In genomic region chr1:176206961-176207902, GRCh38 we compare ENCODE assay signal across 1 cellular context.
TF ChIP-seq lines count a peak whose summit lies in the region.

Gene COP1 (minus strand): TSS chr1:176207286. CDS start chr1:176206978, 308 bp downstream.

TF ChIP-seq in HepG2, 621 proteins besides CTCF, POLR2A, EP300 and RAD21 (continued from another document and continues in another):
- TF ChIP-seq PHF20 (CRISPR knock-in tag; IDR thresholded peaks at IDR 0.05) (peak; percentile 84), IKZF1 (IDR thresholded peaks at IDR 0.05) (no peak), AHDC1 (CRISPR knock-in tag; IDR thresholded peaks at IDR 0.05; ENCODE audit: borderline replicate concordance) (peak; percentile 64; the same call in 1 of the 2 replicates), HINFP (CRISPR knock-in tag; IDR thresholded peaks at IDR 0.05; ENCODE audit: low read depth) (peak; percentile 87; the same call in 1 of the 2 replicates), SP2 (CRISPR knock-in tag; IDR thresholded peaks at IDR 0.05) (peak; percentile 86), ATF7-NPFF (CRISPR knock-in tag; IDR thresholded peaks at IDR 0.05; ENCODE audit: low read depth) (peak; percentile 91), ZNF263 (CRISPR knock-in tag; IDR thresholded peaks at IDR 0.05) (peak; percentile 25; the same call in 1 of the 2 replicates), ZNF619 (CRISPR knock-in tag; IDR thresholded peaks at IDR 0.05) (peak; percentile 25; the same call in 1 of the 2 replicates), NKX3-1 (CRISPR knock-in tag; IDR thresholded peaks at IDR 0.05) (no peak), ZMYM4 (CRISPR knock-in tag; IDR thresholded peaks at IDR 0.05) (peak; percentile 80; the same call in 1 of the 2 replicates), CENPBD1 (CRISPR knock-in tag; IDR thresholded peaks at IDR 0.05; ENCODE audit: borderline replicate concordance, low read depth) (no peak), ZNF280D (CRISPR knock-in tag; IDR thresholded peaks at IDR 0.05) (peak; percentile 68; the same call in 1 of the 2 replicates), ARNT2 (CRISPR knock-in tag; IDR thresholded peaks at IDR 0.05; ENCODE audit: low read depth) (peak; percentile 67), NR1H2 (CRISPR knock-in tag; IDR thresholded peaks at IDR 0.05; ENCODE audit: borderline replicate concordance, low read depth) (no peak), TSC22D2 (CRISPR knock-in tag; IDR thresholded peaks at IDR 0.05; ENCODE audit: borderline replicate concordance) (no peak), ZNF773 (CRISPR knock-in tag; IDR thresholded peaks at IDR 0.05; ENCODE audit: borderline replicate concordance) (peak; percentile 78; the same call in 1 of the 2 replicates), SMAD3 (CRISPR knock-in tag; IDR thresholded peaks at IDR 0.05) (peak; percentile 56; the same call in 1 of the 2 replicates), TAF15 (IDR thresholded peaks at IDR 0.05; ENCODE audit: low read depth, low read length, poor library complexity, severe bottlenecking) (peak; percentile 24), MED8 (CRISPR knock-in tag; IDR thresholded peaks at IDR 0.05; ENCODE audit: insufficient replicate concordance) (no peak), THYN1 (CRISPR knock-in tag; IDR thresholded peaks at IDR 0.05; ENCODE audit: borderline replicate concordance, low read depth) (no peak), ZNF546 (CRISPR knock-in tag; conservative IDR thresholded peaks at IDR 0.05) (no peak), ZNF709 (CRISPR knock-in tag; IDR thresholded peaks at IDR 0.05) (peak; percentile 77)
- TF ChIP-seq, protein P1, sequence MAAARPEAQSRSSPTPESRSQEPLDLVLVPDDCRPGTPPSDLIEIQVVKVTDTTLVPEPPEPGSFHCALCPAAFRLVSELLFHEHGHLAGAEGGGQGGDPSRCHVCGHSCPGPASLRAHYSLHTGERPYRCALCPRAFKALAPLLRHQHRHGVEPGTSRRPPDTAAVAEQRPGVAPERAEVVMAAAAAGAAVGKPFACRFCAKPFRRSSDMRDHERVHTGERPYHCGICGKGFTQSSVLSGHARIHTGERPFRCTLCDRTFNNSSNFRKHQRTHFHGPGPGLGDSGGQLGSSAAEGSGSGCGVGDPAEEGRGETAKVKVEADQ (CRISPR knock-in tag; IDR thresholded peaks at IDR 0.05; ENCODE audit: borderline replicate concordance), result peak; percentile 73; the same call in 1 of the 2 replicates
- TF ChIP-seq, protein P2, sequence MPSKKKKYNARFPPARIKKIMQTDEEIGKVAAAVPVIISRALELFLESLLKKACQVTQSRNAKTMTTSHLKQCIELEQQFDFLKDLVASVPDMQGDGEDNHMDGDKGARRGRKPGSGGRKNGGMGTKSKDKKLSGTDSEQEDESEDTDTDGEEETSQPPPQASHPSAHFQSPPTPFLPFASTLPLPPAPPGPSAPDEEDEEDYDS (CRISPR knock-in tag; IDR thresholded peaks at IDR 0.05), result 0 out of 2 replicates have a peak, but pooled peaks have one; percentile 31
- TF ChIP-seq, protein P3, sequence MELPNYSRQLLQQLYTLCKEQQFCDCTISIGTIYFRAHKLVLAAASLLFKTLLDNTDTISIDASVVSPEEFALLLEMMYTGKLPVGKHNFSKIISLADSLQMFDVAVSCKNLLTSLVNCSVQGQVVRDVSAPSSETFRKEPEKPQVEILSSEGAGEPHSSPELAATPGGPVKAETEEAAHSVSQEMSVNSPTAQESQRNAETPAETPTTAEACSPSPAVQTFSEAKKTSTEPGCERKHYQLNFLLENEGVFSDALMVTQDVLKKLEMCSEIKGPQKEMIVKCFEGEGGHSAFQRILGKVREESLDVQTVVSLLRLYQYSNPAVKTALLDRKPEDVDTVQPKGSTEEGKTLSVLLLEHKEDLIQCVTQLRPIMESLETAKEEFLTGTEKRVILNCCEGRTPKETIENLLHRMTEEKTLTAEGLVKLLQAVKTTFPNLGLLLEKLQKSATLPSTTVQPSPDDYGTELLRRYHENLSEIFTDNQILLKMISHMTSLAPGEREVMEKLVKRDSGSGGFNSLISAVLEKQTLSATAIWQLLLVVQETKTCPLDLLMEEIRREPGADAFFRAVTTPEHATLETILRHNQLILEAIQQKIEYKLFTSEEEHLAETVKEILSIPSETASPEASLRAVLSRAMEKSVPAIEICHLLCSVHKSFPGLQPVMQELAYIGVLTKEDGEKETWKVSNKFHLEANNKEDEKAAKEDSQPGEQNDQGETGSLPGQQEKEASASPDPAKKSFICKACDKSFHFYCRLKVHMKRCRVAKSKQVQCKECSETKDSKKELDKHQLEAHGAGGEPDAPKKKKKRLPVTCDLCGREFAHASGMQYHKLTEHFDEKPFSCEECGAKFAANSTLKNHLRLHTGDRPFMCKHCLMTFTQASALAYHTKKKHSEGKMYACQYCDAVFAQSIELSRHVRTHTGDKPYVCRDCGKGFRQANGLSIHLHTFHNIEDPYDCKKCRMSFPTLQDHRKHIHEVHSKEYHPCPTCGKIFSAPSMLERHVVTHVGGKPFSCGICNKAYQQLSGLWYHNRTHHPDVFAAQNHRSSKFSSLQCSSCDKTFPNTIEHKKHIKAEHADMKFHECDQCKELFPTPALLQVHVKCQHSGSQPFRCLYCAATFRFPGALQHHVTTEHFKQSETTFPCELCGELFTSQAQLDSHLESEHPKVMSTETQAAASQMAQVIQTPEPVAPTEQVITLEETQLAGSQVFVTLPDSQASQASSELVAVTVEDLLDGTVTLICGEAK (IDR thresholded peaks at IDR 0.05), result peak; percentile 64
- TF ChIP-seq, protein P3 (CRISPR knock-in tag; IDR thresholded peaks at IDR 0.05), result peak; percentile 98
- TF ChIP-seq, protein P4, sequence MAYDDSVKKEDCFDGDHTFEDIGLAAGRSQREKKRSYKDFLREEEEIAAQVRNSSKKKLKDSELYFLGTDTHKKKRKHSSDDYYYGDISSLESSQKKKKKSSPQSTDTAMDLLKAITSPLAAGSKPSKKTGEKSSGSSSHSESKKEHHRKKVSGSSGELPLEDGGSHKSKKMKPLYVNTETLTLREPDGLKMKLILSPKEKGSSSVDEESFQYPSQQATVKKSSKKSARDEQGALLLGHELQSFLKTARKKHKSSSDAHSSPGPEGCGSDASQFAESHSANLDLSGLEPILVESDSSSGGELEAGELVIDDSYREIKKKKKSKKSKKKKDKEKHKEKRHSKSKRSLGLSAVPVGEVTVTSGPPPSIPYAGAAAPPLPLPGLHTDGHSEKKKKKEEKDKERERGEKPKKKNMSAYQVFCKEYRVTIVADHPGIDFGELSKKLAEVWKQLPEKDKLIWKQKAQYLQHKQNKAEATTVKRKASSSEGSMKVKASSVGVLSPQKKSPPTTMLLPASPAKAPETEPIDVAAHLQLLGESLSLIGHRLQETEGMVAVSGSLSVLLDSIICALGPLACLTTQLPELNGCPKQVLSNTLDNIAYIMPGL (CRISPR knock-in tag; IDR thresholded peaks at IDR 0.05; ENCODE audit: borderline replicate concordance in 1 of 2, low read depth in 1 of 2), result peak in 1 of 2 experiments; percentile 34; a peak in 1 of 4 replicates
- TF ChIP-seq, protein P5, sequence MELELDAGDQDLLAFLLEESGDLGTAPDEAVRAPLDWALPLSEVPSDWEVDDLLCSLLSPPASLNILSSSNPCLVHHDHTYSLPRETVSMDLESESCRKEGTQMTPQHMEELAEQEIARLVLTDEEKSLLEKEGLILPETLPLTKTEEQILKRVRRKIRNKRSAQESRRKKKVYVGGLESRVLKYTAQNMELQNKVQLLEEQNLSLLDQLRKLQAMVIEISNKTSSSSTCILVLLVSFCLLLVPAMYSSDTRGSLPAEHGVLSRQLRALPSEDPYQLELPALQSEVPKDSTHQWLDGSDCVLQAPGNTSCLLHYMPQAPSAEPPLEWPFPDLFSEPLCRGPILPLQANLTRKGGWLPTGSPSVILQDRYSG (CRISPR knock-in tag; IDR thresholded peaks at IDR 0.05), result peak; percentile 82; the same call in 1 of the 2 replicates
